26 cellular contexts compared by ENCODE assay signal in the genomic region with DNA sequence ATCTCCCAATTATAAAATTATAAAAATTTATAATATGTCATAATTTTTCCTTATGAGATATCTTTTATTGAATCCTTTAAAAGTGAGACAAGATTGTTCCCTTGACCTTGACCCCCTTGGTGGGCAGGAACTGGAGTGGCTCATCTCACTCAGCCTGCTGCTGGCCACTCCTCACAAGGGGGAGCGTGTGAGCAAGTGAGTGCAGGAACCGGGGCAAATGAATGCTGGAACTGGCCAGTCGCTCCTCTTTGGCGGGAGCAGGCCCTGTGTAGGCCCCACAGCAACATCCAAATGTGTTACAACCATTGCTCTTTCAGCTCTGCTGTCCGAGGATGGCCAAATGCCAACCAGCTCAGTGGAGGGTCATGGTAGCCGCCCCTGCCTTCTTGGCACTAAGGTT.
DNase-seq lines count a peak whose midpoint lies in the region; TF ChIP-seq lines count a peak whose summit lies in the region.
"Had no signal": no experiment of that assay in that cellular context is flagged by ENCODE, and none has a peak within 500 bp of the region (broad histone marks: within the 10 kb centered on the region; RNA-seq: fewer than 3 reads in every experiment).

No MANE protein-coding gene starts in this region.

- H3K9ac ChIP-seq in Karpas-422 (ENCODE audit: low read length) = no peak overlapping the region
- H3K9ac ChIP-seq: SK-N-SH had no signal

- peak; percentile 6 for DNase-seq in NCI-H82 (lab: John Stamatoyannopoulos, UW)
- no peak for DNase-seq in NCI-H82 treated with DMSO at 0.1 percent for 48 hours (lab: John Stamatoyannopoulos, UW; ENCODE audit: unreplicated experiment)
- DNase-seq in WERI-Rb-1 = no peak
- DNase-seq in iPS DF 6.9 (ENCODE audit: low read depth, low spot score) = peak; percentile 37
- DNase-seq in activated CD4-positive, alpha-beta T cell treated with anti-CD3 and anti-CD28 coated beads for 4 hours = no peak
- no peak for DNase-seq in NCI-H2107 treated with DMSO at 0.1 percent for 48 hours (lab: John Stamatoyannopoulos, UW; ENCODE audit: unreplicated experiment)
- no peak for DNase-seq in activated CD8-positive, alpha-beta memory T cell treated with anti-CD3 and anti-CD28 coated beads for 24 hours
- no peak for DNase-seq in Karpas-422
- DNase-seq: 8988T; activated CD4-positive, alpha-beta memory T cell treated with anti-CD3 and anti-CD28 coated beads, Interleukin-2, amount 10 ng/mL, durations not matched to agents 7 days and 5 days; activated CD4-positive, alpha-beta T cell treated with anti-CD3 and anti-CD28 coated beads for 1 hour; activated CD8-positive, alpha-beta memory T cell treated with anti-CD3 and anti-CD28 coated beads, Interleukin-2, amount 50 U/mL, for 48 hours; activated naive CD4-positive, alpha-beta T cell treated with Interleukin-2 at 50 U/mL for 16 hours; CD4-positive, CD25-positive, alpha-beta regulatory T cell; dermis blood vessel endothelial cell; foreskin melanocyte; NCI-H2029; PC-3; posterior cingulate gyrus; SK-N-SH; stimulated activated naive CD4-positive, alpha-beta T cell treated with Interleukin-2 at 50 U/mL for 16 hours; T-helper 2 cell; upper lobe of right lung had no signal

- H3K27ac ChIP-seq in WERI-Rb-1 (no peak overlapping the region), iPS DF 6.9 (ENCODE audit: low read length) (no peak overlapping the region), Karpas-422 (ENCODE audit: low read length) (no peak overlapping the region)
- H3K27ac ChIP-seq: right atrium auricular region, upper lobe of right lung had no signal

- H3K4me2 ChIP-seq in Karpas-422 (ENCODE audit: low read depth, low read length, poor library complexity, severe bottlenecking) = no peak overlapping the region
- H3K4me2 ChIP-seq: SK-N-SH, smooth muscle cell had no signal

- H2AFZ ChIP-seq in Karpas-422 (ENCODE audit: low read length) = no peak overlapping the region

- no peaks in the 10 kb centered on the region for H3K27me3 ChIP-seq in WERI-Rb-1 (ENCODE audit: insufficient read depth, low read depth, severe bottlenecking)
- H3K27me3 ChIP-seq in iPS DF 6.9 (ENCODE audit: control insufficient read depth, insufficient read depth, low read length) = no peaks in the 10 kb centered on the region
- H3K27me3 ChIP-seq in Karpas-422 (ENCODE audit: low read length) = no peaks in the 10 kb centered on the region
- H3K27me3 ChIP-seq: right atrium auricular region, upper lobe of right lung had no signal

- H3K9me3 ChIP-seq in WERI-Rb-1 (ENCODE audit: severe bottlenecking) (no peaks in the 10 kb centered on the region), iPS DF 6.9 (ENCODE audit: control insufficient read depth, insufficient read depth, low read length) (no peaks in the 10 kb centered on the region), Karpas-422 (ENCODE audit: low read length) (no peaks in the 10 kb centered on the region)
- H3K9me3 ChIP-seq: HAP-1, right atrium auricular region, SK-N-SH, upper lobe of right lung had no signal

- no peaks in the 10 kb centered on the region for H3K36me3 ChIP-seq in WERI-Rb-1
- no peaks in the 10 kb centered on the region for H3K36me3 ChIP-seq in iPS DF 6.9 (ENCODE audit: control insufficient read depth, insufficient read depth, low read length)
- no peaks in the 10 kb centered on the region for H3K36me3 ChIP-seq in Karpas-422 (ENCODE audit: insufficient read depth, low read length)
- H3K36me3 ChIP-seq: HAP-1, right atrium auricular region, upper lobe of right lung had no signal

- H3K4me1 ChIP-seq in iPS DF 6.9 (ENCODE audit: control insufficient read depth, insufficient read depth, low read length) (no peaks in the 10 kb centered on the region), Karpas-422 (ENCODE audit: low read length) (peaks cover 7% of the 10 kb centered on the region)
- H3K4me1 ChIP-seq: HAP-1, right atrium auricular region, upper lobe of right lung had no signal

- TF ChIP-seq CTCF in WERI-Rb-1 (IDR thresholded peaks at IDR 0.05; ENCODE audit: low read depth, low read length) = peak; percentile 29

- no peaks in the 10 kb centered on the region for H3K79me2 ChIP-seq in Karpas-422 (ENCODE audit: low read length)

- H3K9me2 ChIP-seq in Karpas-422 (replicated peaks; ENCODE audit: insufficient read depth, low read length) = no peaks in the 10 kb centered on the region
- H3K9me2 ChIP-seq: SK-N-SH had no signal

- no peaks in the 10 kb centered on the region for H4K20me1 ChIP-seq in Karpas-422 (ENCODE audit: insufficient read depth, low read depth, low read length)

- no CpG with 5 or more reads among the region's 6 CpGs for WGBS in iPS DF 6.9 (ENCODE audit: insufficient coverage, insufficient read length)

- no peak overlapping the region for H3K4me3 ChIP-seq in WERI-Rb-1 (ENCODE audit: low read depth, low read length)
- no peak overlapping the region for H3K4me3 ChIP-seq in iPS DF 6.9 (ENCODE audit: low read length)
- H3K4me3 ChIP-seq in Karpas-422 (ENCODE audit: low read length) = no peak overlapping the region
- H3K4me3 ChIP-seq: HAP-1, right atrium auricular region, smooth muscle cell, upper lobe of right lung had no signal

Comparison
In these comparisons a context has a peak if more than half of its experiments do, and no peak if none do; other contexts are left out.
1. DNase-seq: peak in NCI-H82 (single experiment) and iPS DF 6.9 (single experiment); none in NCI-H82 treated with DMSO at 0.1 percent for 48 hours (single experiment), WERI-Rb-1 (single experiment), activated CD4-positive, alpha-beta T cell treated with anti-CD3 and anti-CD28 coated beads for 4 hours (0 of 2), NCI-H2107 treated with DMSO at 0.1 percent for 48 hours (single experiment), activated CD8-positive, alpha-beta memory T cell treated with anti-CD3 and anti-CD28 coated beads for 24 hours (single experiment) and Karpas-422 (single experiment).